In genomic region chr9:38715684-38716083, GRCh38 we compare ENCODE assay signal across 11 cellular contexts. TPM values are rescaled to one million over a fixed set of nuclear protein-coding genes. Genes with fewer than 3 reads are reported as not detected.
"Had no signal": no experiment of that assay in that cellular context is flagged by ENCODE, and none has a peak within 500 bp of the region (broad histone marks: within the 10 kb centered on the region; RNA-seq: fewer than 3 reads in every experiment).

No MANE protein-coding gene starts in this region.

- ATAC-seq: HCT116, HepG2 had no signal

- H3K36me3 ChIP-seq: HAP-1 had no signal

- DNase-seq: GM23248, GOT3, H7, HFFc6 had no signal

- H3K4me1 ChIP-seq: HAP-1 had no signal

- H3K27ac ChIP-seq: GM23248, HL-60 had no signal

- H3K9me3 ChIP-seq: HAP-1 had no signal

- H2AFZ ChIP-seq: GM23248 had no signal

- H3K9ac ChIP-seq: GM23248 had no signal

- H3K4me3 ChIP-seq: GM23248, HAP-1 had no signal

RNA-seq across cellular contexts. Expression of gene FAM240B, which starts 4.2 kb away (rescaled TPM):
- total RNA-seq: GM23248, H4, H7, HepG2, HFFc6, HT1080 had no signal
- polyA plus RNA-seq: GM23248, HepG2, IgD-negative memory B cell had no signal
